ENCODE assay signal across 25 cellular contexts in the genomic region with DNA sequence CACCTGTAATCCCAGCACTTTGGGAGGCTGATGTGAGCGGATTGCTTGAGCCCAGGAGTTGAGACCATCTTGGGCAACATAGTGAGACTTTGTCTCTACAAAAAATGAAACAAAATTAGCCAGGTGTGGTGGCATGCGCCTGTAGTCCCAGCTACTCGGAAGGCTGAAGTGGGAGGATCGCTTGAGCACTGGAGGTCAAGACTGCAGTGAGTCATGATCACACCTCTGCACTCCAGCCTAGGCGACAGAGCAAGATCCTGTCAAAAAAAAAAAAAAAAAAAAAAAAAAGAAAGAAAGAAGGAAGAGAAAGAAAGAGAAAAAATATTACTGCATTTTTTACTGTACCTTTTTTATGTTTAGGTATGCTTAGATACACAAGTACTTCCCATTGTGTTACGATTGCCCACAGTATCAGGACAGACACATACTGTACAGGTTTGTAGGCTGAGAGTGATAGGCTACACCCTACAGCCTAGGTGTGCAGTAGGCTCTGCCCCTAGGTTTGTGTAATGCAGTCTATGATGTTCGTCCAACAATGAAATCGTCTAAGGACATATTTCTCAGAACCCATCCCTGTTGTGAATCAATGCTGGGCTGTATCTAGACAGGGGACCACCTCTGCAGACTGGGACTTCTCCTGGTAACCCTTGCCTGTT.
"Had no signal": no experiment of that assay in that cellular context is flagged by ENCODE, and none has a peak within 500 bp of the region (broad histone marks: within the 10 kb centered on the region; RNA-seq: fewer than 3 reads in every experiment).

No MANE protein-coding gene starts in this region.

- H3K27ac Mint-ChIP-seq: activated naive CD4-positive, alpha-beta T cell treated with anti-CD3 and anti-CD28 coated beads, Interleukin-2, amount 10 ng/mL, durations not matched to agents 7 days and 5 days; activated T-cell treated with anti-CD3 and anti-CD28 coated beads, Interleukin-2, amount 50 U/mL, for 24 hours; nephron; type B pancreatic cell; WTC11 had no signal

- DNase-seq: activated CD4-positive, alpha-beta T cell treated with anti-CD3 and anti-CD28 coated beads, Interleukin-2, amount 50 U/mL, for 1 hour; activated CD8-positive, alpha-beta memory T cell treated with anti-CD3 and anti-CD28 coated beads, Interleukin-2, amount 50 U/mL, for 48 hours; activated gamma-delta T cell; activated naive CD4-positive, alpha-beta T cell treated with anti-CD3 and anti-CD28 coated beads, Interleukin-2, amount 10 ng/mL, durations not matched to agents 7 days and 5 days; activated T-cell treated with anti-CD3 and anti-CD28 coated beads, Interleukin-2, amount 50 U/mL, for 24 hours; amygdala; dermis blood vessel endothelial cell; effector CD4-positive, alpha-beta T cell; esophagus squamous epithelium; foreskin melanocyte; heart right ventricle; left ventricle myocardium inferior; mesendoderm; right cardiac atrium; stimulated activated CD4-positive, alpha-beta T cell treated with anti-CD3 and anti-CD28 coated beads, Interleukin-2, amount 100 ng/mL, for 48 hours; stimulated activated naive CD4-positive, alpha-beta T cell treated with Interleukin-2 at 50 U/mL for 16 hours; T-helper 2 cell; testis; uterus had no signal

- H3K27me3 Mint-ChIP-seq: activated naive CD4-positive, alpha-beta T cell treated with anti-CD3 and anti-CD28 coated beads, Interleukin-2, amount 10 ng/mL, durations not matched to agents 7 days and 5 days; activated T-cell treated with anti-CD3 and anti-CD28 coated beads, Interleukin-2, amount 50 U/mL, for 24 hours; central memory CD8-positive, alpha-beta T cell; type B pancreatic cell had no signal

- H3K36me3 ChIP-seq: breast epithelium, heart right ventricle, left ventricle myocardium inferior, uterus had no signal

- H3K4me1 Mint-ChIP-seq: activated naive CD4-positive, alpha-beta T cell treated with anti-CD3 and anti-CD28 coated beads, Interleukin-2, amount 10 ng/mL, durations not matched to agents 7 days and 5 days; central memory CD8-positive, alpha-beta T cell; nephron; WTC11 had no signal

- H3K9me3 Mint-ChIP-seq: nephron had no signal

- H3K27ac ChIP-seq: esophagus squamous epithelium, heart right ventricle, left ventricle myocardium inferior, testis, uterus had no signal

- H3K4me1 ChIP-seq: breast epithelium, esophagus squamous epithelium, heart right ventricle, left ventricle myocardium inferior, testis, uterus had no signal

- H3K4me3 ChIP-seq: breast epithelium, esophagus squamous epithelium, heart right ventricle, left ventricle myocardium inferior, lung, testis, uterus had no signal

- H3K9me3 ChIP-seq: breast epithelium, esophagus squamous epithelium, left ventricle myocardium inferior, testis, uterus had no signal

- H3K36me3 Mint-ChIP-seq: WTC11 had no signal

- H3K4me3 Mint-ChIP-seq: activated naive CD4-positive, alpha-beta T cell treated with anti-CD3 and anti-CD28 coated beads, Interleukin-2, amount 10 ng/mL, durations not matched to agents 7 days and 5 days; activated T-cell treated with anti-CD3 and anti-CD28 coated beads, Interleukin-2, amount 50 U/mL, for 24 hours; central memory CD8-positive, alpha-beta T cell; nephron; type B pancreatic cell; WTC11 had no signal

- H3K27me3 ChIP-seq: breast epithelium, esophagus squamous epithelium, heart right ventricle, testis, uterus had no signal

- ATAC-seq: heart right ventricle, right cardiac atrium, WTC11 had no signal
